Comparison of ENCODE assay signal across 8 cellular contexts in the genomic region with DNA sequence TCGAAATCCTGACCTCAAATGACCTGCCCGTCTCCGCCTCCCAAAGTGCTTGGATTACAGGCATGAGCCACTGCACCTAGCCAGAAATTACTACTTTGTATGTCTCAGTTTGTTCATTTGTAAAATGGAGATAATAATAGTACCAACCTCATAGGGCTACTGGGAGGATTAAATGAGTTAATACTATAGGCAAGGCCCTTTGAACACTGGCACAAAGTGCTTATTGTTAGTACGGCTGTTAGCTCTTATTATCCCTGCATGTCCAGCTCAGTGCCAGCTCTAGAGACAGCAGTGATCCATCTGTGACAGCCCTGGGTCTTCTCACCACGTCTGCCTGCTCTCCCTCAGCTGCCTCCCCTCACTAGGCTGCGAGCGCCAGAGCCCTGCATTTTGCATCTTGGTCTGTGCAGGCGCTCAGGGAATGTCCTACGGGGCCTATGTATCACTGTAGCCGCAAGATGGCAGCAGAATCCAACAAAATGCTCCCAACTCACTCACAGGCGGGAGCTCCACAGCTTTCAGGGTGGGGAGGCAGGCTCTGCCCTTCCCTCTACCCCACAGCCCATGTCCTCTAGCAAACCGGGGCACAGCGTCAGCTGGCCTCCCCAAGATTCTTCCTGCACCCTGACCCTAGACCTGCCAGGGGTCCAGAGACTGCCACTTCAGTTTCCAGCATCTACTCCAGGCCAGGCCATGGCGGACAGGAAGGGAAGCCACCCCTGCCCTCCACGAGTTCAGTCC. TPM values are rescaled to one million over a fixed set of nuclear protein-coding genes. Genes with fewer than 3 reads are reported as not detected.
A peak's percentile ranks its signal among the peaks of the same experiment; 100 is the strongest.
DNase-seq lines count a peak whose midpoint lies in the region; ATAC-seq, FAIRE-seq and TF ChIP-seq lines count a peak whose summit lies in the region.

No MANE protein-coding gene starts in this region.

- peak; percentile 66 for FAIRE-seq in TTC549 (lab: Jason Lieb, UNC)
- peak; percentile 85 for FAIRE-seq in GM12878 (lab: Jason Lieb, UNC)

- CTCF ChIA-PET in GM12878 (lab: Yijun Ruan, JAX) = interaction anchor here (0.5 to 7.4 kb wide), 62 partner anchors 9 to 609 kb away, joined by 3 to 115 read pairs (median 4); a partner anchor contains a TSS

- RAD21 ChIA-PET in GM12878 (lab: Charles Lee; ENCODE audit: unreplicated experiment) = interaction anchor here (0.6 to 7.1 kb wide), 33 partner anchors 9 to 609 kb away, joined by 3 to 69 read pairs (median 4); a partner anchor contains a TSS

- ATAC-seq in HG02840 (IDR thresholded peaks at IDR 0.05; ENCODE audit: low FRiP score, unreplicated experiment) = peak; percentile 84
- peak; percentile 98 for ATAC-seq in GM12878

- TF ChIP-seq POLR2A in GM12878 (IDR thresholded peaks at IDR 0.05; ENCODE audit: low read depth, low read length) = no peak

- 16% methylated on average over 15 of the region's 15 CpGs for WGBS in GM12878 (ENCODE audit: insufficient coverage, insufficient replicate concordance, low lambda C conversion rate, missing lambda C conversion rate)
- WGBS in iPS DF 6.9 (ENCODE audit: insufficient coverage, insufficient read length) = no CpG with 5 or more reads among the region's 15 CpGs

- TF ChIP-seq EP300 in GM12878 (IDR thresholded peaks at IDR 0.05; ENCODE audit: borderline replicate concordance in 1 of 2, control insufficient read depth in 1 of 2, low read depth in 2 of 2, low read length in 2 of 2) = no peak

- TF ChIP-seq CTCF in 22Rv1 (IDR thresholded peaks at IDR 0.05) (peak; percentile 87), GM13976 (IDR thresholded peaks at IDR 0.05; ENCODE audit: borderline replicate concordance, control extremely low read depth, extremely low read depth, insufficient read depth, missing control alignments) (peak; percentile 82), GM12878 (IDR thresholded peaks at IDR 0.05 in 2 of 3, conservative IDR thresholded peaks at IDR 0.05 in 1 of 3; ENCODE audit: control insufficient read depth in 2 of 3, extremely low read depth in 1 of 3, insufficient read depth in 1 of 3, low read depth in 3 of 3, low read length in 3 of 3) (peak; percentile 76 to 93 (median 84))

- H2AFZ ChIP-seq in GM12878 (ENCODE audit: control insufficient read depth, low read depth, low read length) = no peak overlapping the region; the same call in 1 of the 2 replicates

- no peaks in the 10 kb centered on the region; the same call in 1 of the 2 replicates for H4K20me1 ChIP-seq in GM12878 (ENCODE audit: control insufficient read depth, insufficient read depth)

- H3K9me3 ChIP-seq in GM12878 (replicated peaks; ENCODE audit: control insufficient read depth, insufficient read depth, low read length) (no peaks in the 10 kb centered on the region), iPS DF 6.9 (ENCODE audit: control insufficient read depth, insufficient read depth, low read length) (no peaks in the 10 kb centered on the region)

- no peaks in the 10 kb centered on the region; a peak in 1 of 4 replicates for H3K27me3 ChIP-seq in GM12878 (replicated peaks in 1 of 2; ENCODE audit: control insufficient read depth in 2 of 2, insufficient read depth in 2 of 2, low read length in 1 of 2)
- no peaks in the 10 kb centered on the region for H3K27me3 ChIP-seq in iPS DF 6.9 (ENCODE audit: control insufficient read depth, insufficient read depth, low read length)

- no peak overlapping the region for H3K4me2 ChIP-seq in GM12878 (ENCODE audit: control insufficient read depth, insufficient read depth)

- no peak overlapping the region for H3K4me3 ChIP-seq in GM12878
- H3K4me3 ChIP-seq in iPS DF 6.9 (ENCODE audit: low read length) = no peak overlapping the region

- peak; percentile 90 for DNase-seq in GM13976 (ENCODE audit: low spot score)
- peak; percentile 49 for DNase-seq in NCI-H146 (lab: John Stamatoyannopoulos, UW)
- DNase-seq in GM12878 (ENCODE audit: low read depth, low spot score) = no peak
- peak; percentile 77 for DNase-seq in iPS DF 6.9 (ENCODE audit: low read depth, low spot score)
- DNase-seq in stimulated activated CD4-positive, alpha-beta T cell treated with anti-CD3 and anti-CD28 coated beads, Interleukin-15, amount 100 ng/mL, for 1 hour (ENCODE audit: low read depth in 1 of 2, low spot score in 1 of 2) = peak; percentile 48 to 62

- in situ Hi-C loops in GM13976 (cut with MboI; ENCODE audit: low sequenced_read_pairs, unreplicated experiment) = loop anchor here (25.0 kb wide), 1 partner anchor 607 kb away; no protein-coding TSS in a partner anchor
- in situ Hi-C loops in GM12878 (cut with MboI) = loop anchor here (5.0 kb wide), 2 partner anchors 242 to 607 kb away; no protein-coding TSS in a partner anchor

- peak; percentile 91 for TF ChIP-seq RAD21 in GM12878 (IDR thresholded peaks at IDR 0.05; ENCODE audit: insufficient read depth, low read depth, low read length)

- intact Hi-C loops in GM12878 (cut with micrococcal nuclease; ENCODE audit: unreplicated experiment) = loop anchor here (1.0 to 5.0 kb wide), 5 partner anchors 66 to 609 kb away; a partner anchor contains a TSS

- H3K27ac ChIP-seq in 22Rv1 = no peak overlapping the region
- H3K27ac ChIP-seq in GM12878 (ENCODE audit: control insufficient read depth, insufficient read depth) = no peak overlapping the region
- no peak overlapping the region for H3K27ac ChIP-seq in iPS DF 6.9 (ENCODE audit: low read length)

- BruUV-seq in GM12878 (replicated peaks; lab: Mats Ljungman, UMichigan) = no TSS peak

- POLR2A ChIA-PET in GM12878 (lab: Charles Lee) = interaction anchor here (0.5 to 1.9 kb wide), 5 partner anchors 13 to 248 kb away, joined by 4 to 7 read pairs (median 6); no protein-coding TSS in a partner anchor

- SMC1A ChIA-PET in GM12878 (lab: Charles Lee; ENCODE audit: uncharacterized antibody, unreplicated experiment) = interaction anchor here (0.6 to 6.8 kb wide), 35 partner anchors 10 to 298 kb away, joined by 3 to 75 read pairs (median 4); a partner anchor contains a TSS

- H3K9ac ChIP-seq in GM12878 (ENCODE audit: control insufficient read depth, insufficient read depth, low read length) = no peak overlapping the region

- no peaks in the 10 kb centered on the region; a peak in 1 of 4 replicates for H3K36me3 ChIP-seq in GM12878 (ENCODE audit: control insufficient read depth in 2 of 2, insufficient read depth in 2 of 2, low read length in 1 of 2)
- H3K36me3 ChIP-seq in iPS DF 6.9 (ENCODE audit: control insufficient read depth, insufficient read depth, low read length) = no peaks in the 10 kb centered on the region

- H3K4me1 ChIP-seq in GM12878 (ENCODE audit: control insufficient read depth, insufficient read depth, low read length) = peaks cover 5% of the 10 kb centered on the region; the same call in 1 of the 2 replicates
- H3K4me1 ChIP-seq in iPS DF 6.9 (ENCODE audit: control insufficient read depth, insufficient read depth, low read length) = peaks cover 6% of the 10 kb centered on the region

- no peaks in the 10 kb centered on the region for H3K79me2 ChIP-seq in GM12878 (ENCODE audit: control insufficient read depth, insufficient read depth, low read length)

TF ChIP-seq in GM12878, 131 proteins besides CTCF, POLR2A, EP300 and RAD21 (continues in another document):
- TF ChIP-seq MYC (IDR thresholded peaks at IDR 0.05; ENCODE audit: insufficient read depth, insufficient read length, insufficient replicate concordance, low read length, severe bottlenecking) (no peak), YY1 (IDR thresholded peaks at IDR 0.05; ENCODE audit: low read depth, low read length) (peak; percentile 71; the same call in 1 of the 2 replicates), HDGF (IDR thresholded peaks at IDR 0.05) (peak; percentile 55; the same call in 1 of the 2 replicates), SMARCA5 (IDR thresholded peaks at IDR 0.05) (0 out of 2 replicates have a peak, but pooled peaks have one; percentile 47), SMC3 (IDR thresholded peaks at IDR 0.05; ENCODE audit: borderline replicate concordance, low read length) (peak; percentile 80)
- TF ChIP-seq, protein P1, sequence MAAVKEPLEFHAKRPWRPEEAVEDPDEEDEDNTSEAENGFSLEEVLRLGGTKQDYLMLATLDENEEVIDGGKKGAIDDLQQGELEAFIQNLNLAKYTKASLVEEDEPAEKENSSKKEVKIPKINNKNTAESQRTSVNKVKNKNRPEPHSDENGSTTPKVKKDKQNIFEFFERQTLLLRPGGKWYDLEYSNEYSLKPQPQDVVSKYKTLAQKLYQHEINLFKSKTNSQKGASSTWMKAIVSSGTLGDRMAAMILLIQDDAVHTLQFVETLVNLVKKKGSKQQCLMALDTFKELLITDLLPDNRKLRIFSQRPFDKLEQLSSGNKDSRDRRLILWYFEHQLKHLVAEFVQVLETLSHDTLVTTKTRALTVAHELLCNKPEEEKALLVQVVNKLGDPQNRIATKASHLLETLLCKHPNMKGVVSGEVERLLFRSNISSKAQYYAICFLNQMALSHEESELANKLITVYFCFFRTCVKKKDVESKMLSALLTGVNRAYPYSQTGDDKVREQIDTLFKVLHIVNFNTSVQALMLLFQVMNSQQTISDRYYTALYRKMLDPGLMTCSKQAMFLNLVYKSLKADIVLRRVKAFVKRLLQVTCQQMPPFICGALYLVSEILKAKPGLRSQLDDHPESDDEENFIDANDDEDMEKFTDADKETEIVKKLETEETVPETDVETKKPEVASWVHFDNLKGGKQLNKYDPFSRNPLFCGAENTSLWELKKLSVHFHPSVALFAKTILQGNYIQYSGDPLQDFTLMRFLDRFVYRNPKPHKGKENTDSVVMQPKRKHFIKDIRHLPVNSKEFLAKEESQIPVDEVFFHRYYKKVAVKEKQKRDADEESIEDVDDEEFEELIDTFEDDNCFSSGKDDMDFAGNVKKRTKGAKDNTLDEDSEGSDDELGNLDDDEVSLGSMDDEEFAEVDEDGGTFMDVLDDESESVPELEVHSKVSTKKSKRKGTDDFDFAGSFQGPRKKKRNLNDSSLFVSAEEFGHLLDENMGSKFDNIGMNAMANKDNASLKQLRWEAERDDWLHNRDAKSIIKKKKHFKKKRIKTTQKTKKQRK (IDR thresholded peaks at IDR 0.05; ENCODE audit: low read depth, low read length) = no peak

RNA-seq across cellular contexts. Expression of a gene that starts 17.7 kb away (rescaled TPM):
- 305 and 316 TPM in 2 replicates for total RNA-seq in GM12878 (2013; cell fraction: nucleolus; rRNA removed)
- total RNA-seq in GM12878 (2014; rRNA removed) = 49.4 and 59.0 TPM in 2 replicates
- total RNA-seq in GM12878 (2014; rRNA removed; fragmentation: Illumina TruSeq; extraction: Trizol) = 36.0 and 39.8 TPM in 2 replicates
- total RNA-seq in GM12878 (2021) = 117 and 132 TPM in 2 replicates
- polyA plus RNA-seq in GM12878 (2011; ENCODE audit: low read depth) = 22.0 TPM
- polyA plus RNA-seq in GM12878 (2011; rRNA removed) = 18.0 and 30.1 TPM in 2 replicates
- 33.7 and 39.1 TPM in 2 replicates for polyA plus RNA-seq in GM12878 (2011; cell fraction: cytosol; rRNA removed)
- 107 and 123 TPM in 2 replicates for polyA plus RNA-seq in GM12878 (2011; cell fraction: nucleus; rRNA removed)
- 57.1 and 64.5 TPM in 2 replicates for polyA plus RNA-seq in GM12878 (2012)
- polyA plus RNA-seq in GM12878 (2014; fragmentation: Illumina TruSeq; extraction: Trizol) = 27.2 and 57.6 TPM in 2 replicates
- polyA plus RNA-seq in GM12878 (2014; fragmentation: Nextera tagmentation; extraction: Ambion mirVana) = 1 to 10 TPM; 1.6 to 5.0 TPM
- 71.9 and 77.7 TPM in 2 replicates for polyA plus RNA-seq in GM12878 (2014; rRNA removed)
- polyA plus RNA-seq in GM12878 (2016; fragmentation: Nextera tagmentation; extraction: Ambion mirVana) = 10 to 100 TPM; 28.0 to 30.9 TPM
- 47.4 and 97.2 TPM in 2 replicates for polyA minus RNA-seq in GM12878 (2011; rRNA and poly(A)+ RNA removed)
- 31.4 and 34.5 TPM in 2 replicates for polyA minus RNA-seq in GM12878 (2011; cell fraction: cytosol; rRNA and poly(A)+ RNA removed)
- polyA minus RNA-seq in GM12878 (2011; cell fraction: nucleus; rRNA and poly(A)+ RNA removed) = 64.4 and 127 TPM in 2 replicates
